Comparison of ENCODE assay signal across 25 cellular contexts in the genomic region with DNA sequence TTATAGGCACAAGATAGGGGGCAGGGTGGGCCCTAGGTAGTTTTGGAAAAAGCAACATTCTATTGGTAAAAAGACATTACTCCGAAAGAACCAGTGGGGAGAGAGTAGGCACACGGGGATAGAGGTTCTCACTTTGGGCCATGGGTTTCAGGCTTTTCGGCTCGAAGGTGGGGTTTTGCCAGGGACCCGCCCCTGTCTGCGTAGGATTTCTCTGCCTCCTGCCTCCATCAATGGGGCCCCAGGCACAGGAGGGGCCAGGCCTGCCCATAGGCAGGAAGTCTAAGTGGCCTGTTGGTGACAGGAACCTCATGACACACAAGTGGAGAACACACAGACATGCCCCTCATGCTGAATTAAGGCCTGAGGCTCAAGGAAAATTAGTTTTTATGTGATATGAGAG.
"Had no signal": no experiment of that assay in that cellular context is flagged by ENCODE, and none has a peak within 500 bp of the region (broad histone marks: within the 10 kb centered on the region; RNA-seq: fewer than 3 reads in every experiment).

No MANE protein-coding gene starts in this region.

- H3K27ac ChIP-seq: coronary artery, esophagus muscularis mucosa, foreskin keratinocyte, gastroesophageal sphincter, heart left ventricle, hepatocyte, neural progenitor cell, parathyroid adenoma, prostate gland, right atrium auricular region, transverse colon, vagina had no signal

- H3K27me3 Mint-ChIP-seq: memory B cell; naive B cell; stimulated activated naive B cell treated with anti-CD40 and anti-IgM and Interleukin-4, amounts not matched to agents 10 μg/mL and 1 μg/mL and 100 μg/mL, for 72 hours; stimulated activated naive CD8-positive, alpha-beta T cell treated with anti-CD3 and anti-CD28 coated beads, Interleukin-15, Interleukin-2, amounts not matched to agents 100 ng/mL and 50 ng/mL, for 24 hours had no signal

- H3K4me1 Mint-ChIP-seq: nephron, neural progenitor cell had no signal

- ATAC-seq: foreskin keratinocyte; gastroesophageal sphincter; mucosa of descending colon; stimulated activated naive B cell treated with anti-CD40 and anti-IgM and Interleukin-4, amounts not matched to agents 10 μg/mL and 1 μg/mL and 100 μg/mL, for 72 hours had no signal

- H3K4me3 ChIP-seq: coronary artery, esophagus muscularis mucosa, gastroesophageal sphincter, heart left ventricle, hepatocyte, lung, mucosa of descending colon, neural progenitor cell, prostate gland, right atrium auricular region, sigmoid colon, transverse colon, vagina had no signal

- H3K36me3 ChIP-seq: neural progenitor cell had no signal

- H3K27ac Mint-ChIP-seq: memory B cell; mesothelial cell of epicardium; naive B cell; nephron; neural progenitor cell; stimulated activated naive B cell treated with anti-CD40 and anti-IgM and Interleukin-4, amounts not matched to agents 10 μg/mL and 1 μg/mL and 100 μg/mL, for 72 hours; stimulated activated naive CD8-positive, alpha-beta T cell treated with anti-CD3 and anti-CD28 coated beads, Interleukin-15, Interleukin-2, amounts not matched to agents 100 ng/mL and 50 ng/mL, for 24 hours had no signal

- H3K4me3 Mint-ChIP-seq: memory B cell; mesothelial cell of epicardium; nephron; neural progenitor cell; stimulated activated naive B cell treated with anti-CD40 and anti-IgM and Interleukin-4, amounts not matched to agents 10 μg/mL and 1 μg/mL and 100 μg/mL, for 72 hours; stimulated activated naive CD8-positive, alpha-beta T cell treated with anti-CD3 and anti-CD28 coated beads, Interleukin-15, Interleukin-2, amounts not matched to agents 100 ng/mL and 50 ng/mL, for 24 hours had no signal

- H3K9me3 Mint-ChIP-seq: memory B cell had no signal

- DNase-seq: dermis blood vessel endothelial cell; effector memory CD4-positive, alpha-beta T cell; foreskin keratinocyte; kidney; mucosa of descending colon; naive B cell; stimulated activated CD4-positive, alpha-beta T cell treated with anti-CD3 and anti-CD28 coated beads, Interleukin-4, amount 100 ng/mL, for 4 hours; stimulated activated naive B cell treated with anti-CD40 and anti-IgM and Interleukin-4, amounts not matched to agents 10 μg/mL and 1 μg/mL and 100 μg/mL, for 72 hours; transverse colon had no signal

- H3K27me3 ChIP-seq: esophagus muscularis mucosa, foreskin keratinocyte, gastroesophageal sphincter, heart left ventricle, hepatocyte, neural progenitor cell, right atrium auricular region, sigmoid colon, transverse colon, vagina had no signal

- H3K4me1 ChIP-seq: foreskin keratinocyte, neural progenitor cell, prostate gland, right atrium auricular region, transverse colon, vagina had no signal

- H3K9me3 ChIP-seq: esophagus muscularis mucosa, gastroesophageal sphincter, mucosa of descending colon, prostate gland, sigmoid colon, transverse colon, vagina had no signal
